In genomic region chr10:71880425-71881306, GRCh38 we compare ENCODE assay signal across 1 cellular context.
TF ChIP-seq lines count a peak whose summit lies in the region.

No MANE protein-coding gene starts in this region.

TF ChIP-seq in HepG2, 621 proteins besides CTCF, POLR2A, EP300 and RAD21 (continued from another document and continues in another):
- no peak for TF ChIP-seq FOXP1 (IDR thresholded peaks at IDR 0.05)
- peak; percentile 70 for TF ChIP-seq FOXP1 (CRISPR knock-in tag; IDR thresholded peaks at IDR 0.05)
- no peak for TF ChIP-seq ZBTB25 (CRISPR knock-in tag; IDR thresholded peaks at IDR 0.05)
- TF ChIP-seq ZNF749 (CRISPR knock-in tag; IDR thresholded peaks at IDR 0.05; ENCODE audit: borderline replicate concordance), result no peak
- TF ChIP-seq ZNF121 (CRISPR knock-in tag; IDR thresholded peaks at IDR 0.05), result no peak
- no peak for TF ChIP-seq TOE1 (CRISPR knock-in tag; IDR thresholded peaks at IDR 0.05)
- TF ChIP-seq ZNF790 (CRISPR knock-in tag; IDR thresholded peaks at IDR 0.05; ENCODE audit: borderline replicate concordance), result no peak
- no peak for TF ChIP-seq SMAD9 (CRISPR knock-in tag; IDR thresholded peaks at IDR 0.05)
- TF ChIP-seq, protein P1, sequence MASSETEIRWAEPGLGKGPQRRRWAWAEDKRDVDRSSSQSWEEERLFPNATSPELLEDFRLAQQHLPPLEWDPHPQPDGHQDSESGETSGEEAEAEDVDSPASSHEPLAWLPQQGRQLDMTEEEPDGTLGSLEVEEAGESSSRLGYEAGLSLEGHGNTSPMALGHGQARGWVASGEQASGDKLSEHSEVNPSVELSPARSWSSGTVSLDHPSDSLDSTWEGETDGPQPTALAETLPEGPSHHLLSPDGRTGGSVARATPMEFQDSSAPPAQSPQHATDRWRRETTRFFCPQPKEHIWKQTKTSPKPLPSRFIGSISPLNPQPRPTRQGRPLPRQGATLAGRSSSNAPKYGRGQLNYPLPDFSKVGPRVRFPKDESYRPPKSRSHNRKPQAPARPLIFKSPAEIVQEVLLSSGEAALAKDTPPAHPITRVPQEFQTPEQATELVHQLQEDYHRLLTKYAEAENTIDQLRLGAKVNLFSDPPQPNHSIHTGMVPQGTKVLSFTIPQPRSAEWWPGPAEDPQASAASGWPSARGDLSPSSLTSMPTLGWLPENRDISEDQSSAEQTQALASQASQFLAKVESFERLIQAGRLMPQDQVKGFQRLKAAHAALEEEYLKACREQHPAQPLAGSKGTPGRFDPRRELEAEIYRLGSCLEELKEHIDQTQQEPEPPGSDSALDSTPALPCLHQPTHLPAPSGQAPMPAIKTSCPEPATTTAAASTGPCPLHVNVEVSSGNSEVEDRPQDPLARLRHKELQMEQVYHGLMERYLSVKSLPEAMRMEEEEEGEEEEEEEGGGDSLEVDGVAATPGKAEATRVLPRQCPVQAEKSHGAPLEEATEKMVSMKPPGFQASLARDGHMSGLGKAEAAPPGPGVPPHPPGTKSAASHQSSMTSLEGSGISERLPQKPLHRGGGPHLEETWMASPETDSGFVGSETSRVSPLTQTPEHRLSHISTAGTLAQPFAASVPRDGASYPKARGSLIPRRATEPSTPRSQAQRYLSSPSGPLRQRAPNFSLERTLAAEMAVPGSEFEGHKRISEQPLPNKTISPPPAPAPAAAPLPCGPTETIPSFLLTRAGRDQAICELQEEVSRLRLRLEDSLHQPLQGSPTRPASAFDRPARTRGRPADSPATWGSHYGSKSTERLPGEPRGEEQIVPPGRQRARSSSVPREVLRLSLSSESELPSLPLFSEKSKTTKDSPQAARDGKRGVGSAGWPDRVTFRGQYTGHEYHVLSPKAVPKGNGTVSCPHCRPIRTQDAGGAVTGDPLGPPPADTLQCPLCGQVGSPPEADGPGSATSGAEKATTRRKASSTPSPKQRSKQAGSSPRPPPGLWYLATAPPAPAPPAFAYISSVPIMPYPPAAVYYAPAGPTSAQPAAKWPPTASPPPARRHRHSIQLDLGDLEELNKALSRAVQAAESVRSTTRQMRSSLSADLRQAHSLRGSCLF (CRISPR knock-in tag; IDR thresholded peaks at IDR 0.05; ENCODE audit: borderline replicate concordance), result no peak
- TF ChIP-seq ZNF609 (CRISPR knock-in tag; IDR thresholded peaks at IDR 0.05; ENCODE audit: borderline replicate concordance), result 0 out of 2 replicates have a peak, but pooled peaks have one; percentile 31
- TF ChIP-seq KDM4B (CRISPR knock-in tag; IDR thresholded peaks at IDR 0.05), result no peak
- TF ChIP-seq POLR2AphosphoS2 (IDR thresholded peaks at IDR 0.05; ENCODE audit: low read depth, low read length), result no peak
- TF ChIP-seq SNRNP70 (IDR thresholded peaks at IDR 0.05; ENCODE audit: low read depth, low read length), result no peak
- no peak for TF ChIP-seq ZNF619 (CRISPR knock-in tag; IDR thresholded peaks at IDR 0.05)
- TF ChIP-seq ONECUT2 (CRISPR knock-in tag; IDR thresholded peaks at IDR 0.05), result no peak
- TF ChIP-seq YEATS4 (CRISPR knock-in tag; IDR thresholded peaks at IDR 0.05; ENCODE audit: borderline replicate concordance), result no peak
- TF ChIP-seq PTBP1 (IDR thresholded peaks at IDR 0.05; ENCODE audit: low read depth, low read length, poor library complexity, severe bottlenecking), result no peak
- TF ChIP-seq GTF3A (CRISPR knock-in tag; conservative IDR thresholded peaks at IDR 0.05), result no peak
- TF ChIP-seq MAZ (IDR thresholded peaks at IDR 0.05; ENCODE audit: borderline replicate concordance, low read depth, low read length), result no peak
- no peak for TF ChIP-seq MAZ (CRISPR knock-in tag; IDR thresholded peaks at IDR 0.05; ENCODE audit: low read depth)
- TF ChIP-seq YEATS2 (CRISPR knock-in tag; IDR thresholded peaks at IDR 0.05; ENCODE audit: borderline replicate concordance), result no peak
- TF ChIP-seq ZNF136 (CRISPR knock-in tag; IDR thresholded peaks at IDR 0.05; ENCODE audit: low read depth), result no peak
- no peak for TF ChIP-seq CREB3 (CRISPR knock-in tag; IDR thresholded peaks at IDR 0.05)
- no peak for TF ChIP-seq SP2 (CRISPR knock-in tag; IDR thresholded peaks at IDR 0.05)
- TF ChIP-seq GATAD1 (CRISPR knock-in tag; IDR thresholded peaks at IDR 0.05), result no peak
- no peak for TF ChIP-seq ZNF451 (CRISPR knock-in tag; IDR thresholded peaks at IDR 0.05)
- 0 out of 2 replicates have a peak, but pooled peaks have one; percentile 22 for TF ChIP-seq HDAC1 (CRISPR knock-in tag; IDR thresholded peaks at IDR 0.05)
- TF ChIP-seq ZFY (CRISPR knock-in tag; IDR thresholded peaks at IDR 0.05), result no peak
- no peak for TF ChIP-seq ZNF879 (CRISPR knock-in tag; IDR thresholded peaks at IDR 0.05)
- TF ChIP-seq ZNF800 (CRISPR knock-in tag; IDR thresholded peaks at IDR 0.05), result no peak
- TF ChIP-seq, protein P2, sequence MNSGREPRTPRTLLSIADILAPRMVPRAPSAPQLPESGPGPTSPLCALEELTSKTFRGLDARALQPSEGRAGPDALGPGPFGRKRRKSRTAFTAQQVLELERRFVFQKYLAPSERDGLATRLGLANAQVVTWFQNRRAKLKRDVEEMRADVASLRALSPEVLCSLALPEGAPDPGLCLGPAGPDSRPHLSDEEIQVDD (CRISPR knock-in tag; IDR thresholded peaks at IDR 0.05; ENCODE audit: borderline replicate concordance), result no peak
- no peak for TF ChIP-seq FOXC1 (CRISPR knock-in tag; IDR thresholded peaks at IDR 0.05; ENCODE audit: borderline replicate concordance)
- no peak for TF ChIP-seq SMAD3 (CRISPR knock-in tag; IDR thresholded peaks at IDR 0.05)
- TF ChIP-seq PRMT3 (CRISPR knock-in tag; IDR thresholded peaks at IDR 0.05; ENCODE audit: borderline replicate concordance, low read depth), result no peak
- no peak for TF ChIP-seq SP4 (CRISPR knock-in tag; IDR thresholded peaks at IDR 0.05)
- TF ChIP-seq ZNF891 (CRISPR knock-in tag; IDR thresholded peaks at IDR 0.05), result no peak
- no peak for TF ChIP-seq RFXANK (CRISPR knock-in tag; IDR thresholded peaks at IDR 0.05)
- TF ChIP-seq MEIS1 (CRISPR knock-in tag; IDR thresholded peaks at IDR 0.05; ENCODE audit: borderline replicate concordance), result no peak
- TF ChIP-seq ATF7-NPFF (CRISPR knock-in tag; IDR thresholded peaks at IDR 0.05; ENCODE audit: low read depth), result no peak
- no peak for TF ChIP-seq HNRNPUL1 (IDR thresholded peaks at IDR 0.05; ENCODE audit: low read depth, low read length)
- TF ChIP-seq ZMAT3 (CRISPR knock-in tag; conservative IDR thresholded peaks at IDR 0.05), result no peak
- no peak for TF ChIP-seq HIVEP1 (CRISPR knock-in tag; IDR thresholded peaks at IDR 0.05)
- TF ChIP-seq ZNF557 (CRISPR knock-in tag; IDR thresholded peaks at IDR 0.05), result no peak
- TF ChIP-seq ZNF552 (CRISPR knock-in tag; IDR thresholded peaks at IDR 0.05; ENCODE audit: borderline replicate concordance), result no peak
- TF ChIP-seq PRPF4 (IDR thresholded peaks at IDR 0.05; ENCODE audit: low read depth, low read length, poor library complexity, severe bottlenecking), result no peak
- TF ChIP-seq FOSL2 (CRISPR knock-in tag; IDR thresholded peaks at IDR 0.05), result peak; percentile 9; the same call in 1 of the 2 replicates
- TF ChIP-seq FOXK2 (IDR thresholded peaks at IDR 0.05), result no peak
- TF ChIP-seq, protein P3, sequence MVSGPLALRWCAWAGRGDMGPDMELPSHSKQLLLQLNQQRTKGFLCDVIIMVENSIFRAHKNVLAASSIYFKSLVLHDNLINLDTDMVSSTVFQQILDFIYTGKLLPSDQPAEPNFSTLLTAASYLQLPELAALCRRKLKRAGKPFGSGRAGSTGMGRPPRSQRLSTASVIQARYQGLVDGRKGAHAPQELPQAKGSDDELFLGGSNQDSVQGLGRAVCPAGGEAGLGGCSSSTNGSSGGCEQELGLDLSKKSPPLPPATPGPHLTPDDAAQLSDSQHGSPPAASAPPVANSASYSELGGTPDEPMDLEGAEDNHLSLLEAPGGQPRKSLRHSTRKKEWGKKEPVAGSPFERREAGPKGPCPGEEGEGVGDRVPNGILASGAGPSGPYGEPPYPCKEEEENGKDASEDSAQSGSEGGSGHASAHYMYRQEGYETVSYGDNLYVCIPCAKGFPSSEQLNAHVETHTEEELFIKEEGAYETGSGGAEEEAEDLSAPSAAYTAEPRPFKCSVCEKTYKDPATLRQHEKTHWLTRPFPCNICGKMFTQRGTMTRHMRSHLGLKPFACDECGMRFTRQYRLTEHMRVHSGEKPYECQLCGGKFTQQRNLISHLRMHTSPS (CRISPR knock-in tag; IDR thresholded peaks at IDR 0.05; ENCODE audit: low read depth), result peak; percentile 76; the same call in 1 of the 2 replicates
